ENCODE assay signal across 8 cellular contexts in the genomic region with DNA sequence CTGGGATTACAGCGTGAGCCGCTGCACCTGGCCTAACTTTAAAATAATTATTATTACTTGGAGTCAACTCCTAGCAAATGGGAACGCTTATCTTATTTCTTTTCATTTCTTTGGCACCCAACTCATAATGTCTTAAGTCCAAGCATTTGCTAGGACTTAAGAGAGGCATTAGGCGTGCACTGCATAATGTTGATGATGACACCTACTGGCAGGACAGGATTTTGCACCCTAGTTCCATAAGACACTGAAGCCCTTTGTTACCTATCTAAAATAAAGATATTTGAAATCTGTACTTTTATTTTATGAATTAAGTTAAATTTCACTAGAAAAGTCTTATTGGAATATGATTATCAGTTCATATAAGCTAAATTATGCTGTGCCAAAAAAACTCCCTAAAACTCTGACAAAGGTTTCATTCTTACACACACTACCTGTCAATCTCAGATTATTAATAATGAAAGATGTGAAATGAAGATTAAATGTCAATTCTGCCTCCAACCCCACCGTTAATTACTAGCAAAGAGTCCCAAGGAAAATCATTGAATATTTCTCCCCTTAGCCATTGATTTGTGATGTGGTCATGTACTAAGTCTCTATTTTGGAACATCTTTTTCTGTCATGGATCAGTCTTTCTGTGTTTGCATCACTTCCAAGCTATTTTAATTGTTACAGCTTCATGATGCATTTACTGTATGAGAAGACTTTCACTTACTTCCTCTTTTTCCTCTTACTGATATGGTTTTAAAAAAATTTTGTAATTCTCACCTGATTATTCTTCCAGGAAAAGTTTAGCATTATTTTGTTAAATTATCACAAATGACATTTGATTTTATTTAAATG. TPM values are rescaled to one million over a fixed set of nuclear protein-coding genes. Genes with fewer than 3 reads are reported as not detected.
A peak's percentile ranks its signal among the peaks of the same experiment; 100 is the strongest.
DNase-seq lines count a peak whose midpoint lies in the region; ATAC-seq and TF ChIP-seq lines count a peak whose summit lies in the region.

No MANE protein-coding gene starts in this region.

- H3K4me3 ChIP-seq in spleen, result no peak overlapping the region

- no peak for DNase-seq in Right ventricle myocardium superior
- no peak for DNase-seq in cardiac septum (ENCODE audit: low spot score)
- DNase-seq in RPMI7951 (ENCODE audit: low read depth), result peak; percentile 64
- peak; percentile 70 for DNase-seq in fibroblast of the conjunctiva (ENCODE audit: low read depth)
- DNase-seq in spleen, result no peak
- DNase-seq in NCI-H2081 (lab: John Stamatoyannopoulos, UW), result no peak

- WGBS in spleen, 5 donors, result 65 to 71% (median 68%) methylated on average over 5 of the region's 5 CpGs

- no peaks in the 10 kb centered on the region for H3K36me3 ChIP-seq in spleen

- intact Hi-C loops in Right ventricle myocardium superior (cut with DNase I), result loop anchor here (10.0 kb wide), 1 partner anchor 415 kb away; no protein-coding TSS in a partner anchor
- intact Hi-C loops in cardiac septum (cut with DNase I), result loop anchor here (10.0 kb wide), 1 partner anchor 405 kb away; no protein-coding TSS in a partner anchor
- intact Hi-C loops in spleen (cut with DNase I; ENCODE audit: low total_unique reads), result no loop called here

- ATAC-seq in Right ventricle myocardium superior (ENCODE audit: poor library complexity) (peak; percentile 58), HG02798 (IDR thresholded peaks at IDR 0.05; ENCODE audit: poor library complexity, unreplicated experiment) (peak; percentile 78), HG03460 (IDR thresholded peaks at IDR 0.05; ENCODE audit: unreplicated experiment) (no peak)

- no peaks in the 10 kb centered on the region for H3K9me3 ChIP-seq in spleen

- H3K27me3 ChIP-seq in spleen (replicated peaks in 1 of 7), result no peaks in the 10 kb centered on the region

- TF ChIP-seq CTCF in spleen (IDR thresholded peaks at IDR 0.05 in 8 of 11, conservative IDR thresholded peaks at IDR 0.05 in 3 of 11), result peak in 10 of 11 experiments; percentile 9 to 69 (median 46)

- TF ChIP-seq POLR2A in spleen (IDR thresholded peaks at IDR 0.05), result no peak

- no peaks in the 10 kb centered on the region for H3K4me1 ChIP-seq in spleen

- no peak overlapping the region for H3K27ac ChIP-seq in spleen

RNA-seq across cellular contexts. Expression of a gene that starts 12.7 kb away (rescaled TPM):
- total RNA-seq in Right ventricle myocardium superior (308 TPM), cardiac septum (367 TPM), spleen (10 to 100 TPM; 14.3 to 40.2 (median 30.4) TPM)
- total RNA-seq in RPMI7951 (2014; rRNA removed; shearing (Covaris generic)), result 35.8 and 43.7 TPM in 2 replicates
- polyA plus RNA-seq in spleen, result 1 to 10 TPM in 2 of 3 donors, under 1 TPM in 1; 0.96 to 3.2 (median 1.5) TPM

Comparison
In these comparisons a context has a peak if more than half of its experiments do, and no peak if none do; other contexts are left out.
1. DNase-seq: peak in RPMI7951 (single experiment) and fibroblast of the conjunctiva (single experiment); none in Right ventricle myocardium superior (single experiment), cardiac septum (single experiment), spleen (single experiment) and NCI-H2081 (0 of 2).